19 cellular contexts compared by ENCODE assay signal in the genomic region with DNA sequence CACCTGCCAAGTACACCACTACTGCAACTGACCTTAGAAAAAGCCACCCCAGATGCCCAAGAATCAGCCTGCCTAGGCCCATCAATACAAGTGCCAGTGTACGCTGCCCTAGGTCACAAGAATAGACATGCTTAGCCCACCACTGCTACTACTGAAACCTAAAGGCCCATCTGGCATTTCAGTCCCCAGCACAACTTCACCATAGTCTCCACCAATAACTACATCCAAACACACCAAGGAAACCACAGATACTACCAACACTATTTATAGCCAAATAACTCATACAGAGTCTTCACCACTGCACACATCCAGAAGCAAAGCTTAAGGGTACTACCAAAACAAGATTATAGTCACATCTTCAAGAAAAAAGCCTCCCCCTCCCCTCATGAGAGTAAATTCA. TPM values are rescaled to one million over a fixed set of nuclear protein-coding genes. Genes with fewer than 3 reads are reported as not detected.
DNase-seq lines count a peak whose midpoint lies in the region; ATAC-seq and TF ChIP-seq lines count a peak whose summit lies in the region.
"Had no signal": no experiment of that assay in that cellular context is flagged by ENCODE, and none has a peak within 500 bp of the region (broad histone marks: within the 10 kb centered on the region; RNA-seq: fewer than 3 reads in every experiment).

No MANE protein-coding gene starts in this region.

- no peaks in the 10 kb centered on the region for H3K9me3 Mint-ChIP-seq in activated naive CD4-positive, alpha-beta T cell treated with anti-CD3 and anti-CD28 coated beads, Interleukin-2, amount 50 U/mL, for 24 hours
- H3K9me3 Mint-ChIP-seq in activated naive CD4-positive, alpha-beta T cell treated with anti-CD3 and anti-CD28 coated beads, Interleukin-2, amount 50 U/mL, for 72 hours, result peaks cover 4 to 9% of the 10 kb centered on the region in 2 donors

- no peaks in the 10 kb centered on the region for H3F3A ChIP-seq in Loucy (ENCODE audit: low read depth)

- H3K27me3 ChIP-seq in Loucy (ENCODE audit: insufficient read depth, low read length, poor library complexity, severe bottlenecking), result peaks cover 5% of the 10 kb centered on the region
- H3K27me3 ChIP-seq: adrenal gland, left lung had no signal

- H3K79me2 ChIP-seq in Loucy (ENCODE audit: insufficient read depth, low read length), result no peaks in the 10 kb centered on the region

- H3K27ac Mint-ChIP-seq in activated naive CD4-positive, alpha-beta T cell treated with anti-CD3 and anti-CD28 coated beads, Interleukin-2, amount 50 U/mL, for 24 hours, result peak overlapping the region; percentile 4
- no peak overlapping the region for H3K27ac Mint-ChIP-seq in activated naive CD4-positive, alpha-beta T cell treated with anti-CD3 and anti-CD28 coated beads, Interleukin-2, amount 50 U/mL, for 72 hours

- no peak overlapping the region for H3K4me3 ChIP-seq in Loucy (ENCODE audit: low read length, poor library complexity, severe bottlenecking)
- H3K4me3 ChIP-seq: adrenal gland, left lung had no signal

- no peaks in the 10 kb centered on the region for H3K9me2 ChIP-seq in Loucy (replicated peaks; ENCODE audit: low read depth, low read length)

- no peak for TF ChIP-seq CTCF in Loucy (conservative IDR thresholded peaks at IDR 0.05; ENCODE audit: low read length)

- H3K4me1 Mint-ChIP-seq in activated naive CD4-positive, alpha-beta T cell treated with anti-CD3 and anti-CD28 coated beads, Interleukin-2, amount 50 U/mL, for 24 hours, result peaks cover 7% of the 10 kb centered on the region

- H3K4me1 ChIP-seq in Loucy (ENCODE audit: insufficient read depth, low read length, poor library complexity, severe bottlenecking), result peaks cover 27% of the 10 kb centered on the region

- peak overlapping the region; percentile 26 for H3K4me2 ChIP-seq in Loucy (ENCODE audit: low read depth, low read length, poor library complexity, severe bottlenecking)

- H3K36me3 Mint-ChIP-seq in activated naive CD4-positive, alpha-beta T cell treated with anti-CD3 and anti-CD28 coated beads, Interleukin-2, amount 50 U/mL, for 24 hours, result peaks cover 3% of the 10 kb centered on the region
- H3K36me3 Mint-ChIP-seq in activated naive CD4-positive, alpha-beta T cell treated with anti-CD3 and anti-CD28 coated beads, Interleukin-2, amount 50 U/mL, for 72 hours, result peaks cover under 1 to 9% of the 10 kb centered on the region in 2 donors

- H3K36me3 ChIP-seq in Loucy (ENCODE audit: insufficient read depth, low read length), result no peaks in the 10 kb centered on the region
- H3K36me3 ChIP-seq: adrenal gland, left lung had no signal

- no peak for ATAC-seq in activated naive CD4-positive, alpha-beta T cell treated with anti-CD3 and anti-CD28 coated beads, Interleukin-2, amount 50 U/mL, for 72 hours
- peak; percentile 72 for ATAC-seq in HG02852 (IDR thresholded peaks at IDR 0.05; ENCODE audit: unreplicated experiment)
- ATAC-seq: left lung had no signal

- H4K20me1 ChIP-seq in Loucy (ENCODE audit: insufficient read depth, low read length, poor library complexity, severe bottlenecking), result no peaks in the 10 kb centered on the region

- H3K4me3 Mint-ChIP-seq in activated naive CD4-positive, alpha-beta T cell treated with anti-CD3 and anti-CD28 coated beads, Interleukin-2, amount 50 U/mL, for 24 hours, result no peak overlapping the region

- no peak overlapping the region for H3K9ac ChIP-seq in Loucy (ENCODE audit: low read depth, low read length, poor library complexity, severe bottlenecking)

- H3K9me3 ChIP-seq in Loucy (ENCODE audit: insufficient read depth, low read depth, low read length), result peaks cover 7% of the 10 kb centered on the region

- H3K27me3 Mint-ChIP-seq in activated naive CD4-positive, alpha-beta T cell treated with anti-CD3 and anti-CD28 coated beads, Interleukin-2, amount 50 U/mL, for 24 hours, result no peaks in the 10 kb centered on the region

- no peak for DNase-seq in activated naive CD4-positive, alpha-beta T cell treated with anti-CD3 and anti-CD28 coated beads, Interleukin-2, amount 50 U/mL, for 72 hours (ENCODE audit: low spot score in 2 of 2)
- DNase-seq in activated CD4-positive, alpha-beta T cell treated with anti-CD3 and anti-CD28 coated beads, Interleukin-2, amount 50 U/mL, for 1 hour, result no peak
- DNase-seq in iPS-NIHi11 (ENCODE audit: low spot score), result no peak
- DNase-seq in activated naive CD4-positive, alpha-beta T cell (lab: John Stamatoyannopoulos, UW), result no peak
- no peak for DNase-seq in activated CD8-positive, alpha-beta memory T cell treated with anti-CD3 and anti-CD28 coated beads, Interleukin-2, amount 50 U/mL, for 4 hours
- DNase-seq: 8988T; adrenal gland; DMS53; Kasumi-1; left lung; NCI-H2171 treated with DMSO at 0.1 percent for 48 hours; stimulated activated CD4-positive, alpha-beta T cell treated with anti-CD3 and anti-CD28 coated beads, Interleukin-1b, Interleukin-23, amount 100 ng/mL, for 48 hours; T-helper 2 cell had no signal

- no peak overlapping the region for H2AFZ ChIP-seq in Loucy (ENCODE audit: low read length)

RNA-seq across cellular contexts. Expression of a gene that starts 28.2 kb away (rescaled TPM):
- total RNA-seq in activated naive CD4-positive, alpha-beta T cell treated with anti-CD3 and anti-CD28 coated beads, Interleukin-2, amount 50 U/mL, for 72 hours, result not detected
- total RNA-seq: activated CD8-positive, alpha-beta memory T cell treated with anti-CD3 and anti-CD28 coated beads for 36 hours; adrenal gland; glomerular endothelial cell; omental fat pad had no signal

RNA-seq across cellular contexts. Expression of a gene that starts 30.1 kb away (rescaled TPM):
- 1 to 10 TPM in 1 of 2 donors, not detected in 1; 6.1 TPM for total RNA-seq in activated naive CD4-positive, alpha-beta T cell treated with anti-CD3 and anti-CD28 coated beads, Interleukin-2, amount 50 U/mL, for 72 hours
- total RNA-seq: activated CD8-positive, alpha-beta memory T cell treated with anti-CD3 and anti-CD28 coated beads for 36 hours; glomerular endothelial cell had no signal

RNA-seq across cellular contexts. Expression of a gene that starts 55.4 kb away (rescaled TPM):
- total RNA-seq in activated naive CD4-positive, alpha-beta T cell treated with anti-CD3 and anti-CD28 coated beads, Interleukin-2, amount 50 U/mL, for 72 hours, result 10 to 100 TPM in 1 of 2 donors, 1 to 10 TPM in 1; 2.0 to 11.0 TPM
- total RNA-seq: glomerular endothelial cell had no signal
